Comparison of ENCODE assay signal across 29 cellular contexts in genomic region chr14:72126561-72126960, GRCh38.
"Had no signal": no experiment of that assay in that cellular context is flagged by ENCODE, and none has a peak within 500 bp of the region (broad histone marks: within the 10 kb centered on the region; RNA-seq: fewer than 3 reads in every experiment).

No MANE protein-coding gene starts in this region.

- DNase-seq: activated CD4-positive, alpha-beta memory T cell treated with anti-CD3 and anti-CD28 coated beads, Interleukin-2, amount 10 ng/mL, durations not matched to agents 7 days and 5 days; activated CD4-positive, alpha-beta T cell treated with anti-CD3 and anti-CD28 coated beads for 1 hour; activated CD4-positive, alpha-beta T cell treated with anti-CD3 and anti-CD28 coated beads for 48 hours; activated CD4-positive, CD25-positive, alpha-beta regulatory T cell; activated CD8-positive, alpha-beta memory T cell treated with anti-CD3 and anti-CD28 coated beads for 24 hours; activated CD8-positive, alpha-beta memory T cell treated with anti-CD3 and anti-CD28 coated beads, Interleukin-2, amount 10 ng/mL, durations not matched to agents 7 days and 5 days; activated CD8-positive, alpha-beta memory T cell treated with anti-CD3 and anti-CD28 coated beads, Interleukin-2, amount 50 U/mL, for 48 hours; activated effector memory CD4-positive, alpha-beta T cell treated with Interleukin-2 at 50 U/mL for 16 hours; activated naive CD4-positive, alpha-beta T cell treated with anti-CD3 and anti-CD28 coated beads, Interleukin-2, amount 10 ng/mL, durations not matched to agents 7 days and 5 days; activated naive CD8-positive, alpha-beta T cell treated with anti-CD3 and anti-CD28 coated beads, Interleukin-2, amount 50 U/mL, for 24 hours; activated T-cell treated with anti-CD3 and anti-CD28 coated beads, Interleukin-2, amount 50 U/mL, for 48 hours; anterior cingulate cortex; brain microvascular endothelial cell; central memory CD4-positive, alpha-beta T cell; NCI-H1105 treated with DMSO at 0.1 percent for 48 hours; NCI-H1436; NCI-H1694; NCI-H1930; NCI-H2081 treated with DMSO at 0.1 percent for 48 hours; NCI-H226; NCI-H446 treated with DMSO at 0.1 percent for 48 hours; NCI-H526; PC-3; Peyer's patch; RPMI8226; T1000; WERI-Rb-1 had no signal

- H3K27me3 ChIP-seq: brain microvascular endothelial cell, Peyer's patch had no signal

- H3K9ac ChIP-seq: KMS-11 had no signal

- H3K27ac ChIP-seq: brain microvascular endothelial cell, coronary artery, KMS-11, Peyer's patch, WERI-Rb-1 had no signal

- H3K9me3 ChIP-seq: Peyer's patch had no signal

- H3K36me3 ChIP-seq: brain microvascular endothelial cell, Peyer's patch, WERI-Rb-1 had no signal

- H3K4me3 ChIP-seq: coronary artery, Peyer's patch had no signal

- H3K4me1 ChIP-seq: Peyer's patch had no signal
